ENCODE assay signal across 7 cellular contexts in genomic region chr15:44066211-44066827, GRCh38.
DNase-seq lines count a peak whose midpoint lies in the region; ATAC-seq, FAIRE-seq and TF ChIP-seq lines count a peak whose summit lies in the region.

No MANE protein-coding gene starts in this region.

- peaks cover 5% of the 10 kb centered on the region for H3K4me1 Mint-ChIP-seq in astrocyte (ENCODE audit: low read depth, unreplicated experiment)

- H3K27me3 ChIP-seq in astrocyte (ENCODE audit: insufficient read depth, low read length) (no peaks in the 10 kb centered on the region), iPS DF 6.9 (ENCODE audit: control insufficient read depth, insufficient read depth, low read length) (no peaks in the 10 kb centered on the region)

- peak overlapping the region; percentile 9 for H3K27ac Mint-ChIP-seq in astrocyte (ENCODE audit: unreplicated experiment)

- H3K9me3 ChIP-seq in astrocyte (ENCODE audit: insufficient read depth, low read depth, low read length) (no peaks in the 10 kb centered on the region), iPS DF 6.9 (ENCODE audit: control insufficient read depth, insufficient read depth, low read length) (no peaks in the 10 kb centered on the region)

- peaks cover 4% of the 10 kb centered on the region for H3K36me3 Mint-ChIP-seq in astrocyte (ENCODE audit: low read depth, unreplicated experiment)

- H3K4me1 ChIP-seq in astrocyte (ENCODE audit: insufficient read depth, low read length) (no peaks in the 10 kb centered on the region), iPS DF 6.9 (ENCODE audit: control insufficient read depth, insufficient read depth, low read length) (no peaks in the 10 kb centered on the region)

- peaks cover 71% of the 10 kb centered on the region for H3K79me2 ChIP-seq in astrocyte (ENCODE audit: insufficient read depth, low read length)

- H3K36me3 ChIP-seq in astrocyte (ENCODE audit: insufficient read depth, low read length) (no peaks in the 10 kb centered on the region), iPS DF 6.9 (ENCODE audit: control insufficient read depth, insufficient read depth, low read length) (no peaks in the 10 kb centered on the region)

- TF ChIP-seq CTCF in GM10266 (IDR thresholded peaks at IDR 0.05; ENCODE audit: control insufficient read depth, insufficient read depth, low read depth, missing control alignments) (peak; percentile 75), astrocyte (IDR thresholded peaks at IDR 0.05; ENCODE audit: insufficient read depth, low read depth, low read length) (peak; percentile 65)

- no peak overlapping the region for H2AFZ ChIP-seq in astrocyte (ENCODE audit: low read depth, low read length)

- no peaks in the 10 kb centered on the region for H3K9me3 Mint-ChIP-seq in astrocyte (ENCODE audit: unreplicated experiment)

- WGBS in iPS DF 6.9 (ENCODE audit: insufficient coverage, insufficient read length): no CpG with 5 or more reads among the region's 8 CpGs

- H3K4me3 Mint-ChIP-seq in astrocyte (ENCODE audit: unreplicated experiment): no peak overlapping the region

- H4K20me1 ChIP-seq in astrocyte (ENCODE audit: insufficient read depth, low read length): peaks cover 17% of the 10 kb centered on the region

- H3K9ac ChIP-seq in astrocyte (ENCODE audit: low read length): no peak overlapping the region

- no peaks in the 10 kb centered on the region for H3K27me3 Mint-ChIP-seq in astrocyte (ENCODE audit: low read depth, unreplicated experiment)

- no peak overlapping the region for H3K4me3 ChIP-seq in astrocyte (ENCODE audit: insufficient read depth, low read depth, low read length)
- H3K4me3 ChIP-seq in iPS DF 6.9 (ENCODE audit: low read length): no peak overlapping the region

- peak; percentile 44 for DNase-seq in GM10266 (ENCODE audit: extremely low spot score)
- DNase-seq in NCI-H1436 (lab: John Stamatoyannopoulos, UW): peak; percentile 79
- peak in 3 of 5 experiments; percentile 23 to 63 (median 32) for DNase-seq in T-helper 2 cell
- no peak for DNase-seq in astrocyte (ENCODE audit: low read depth)
- peak; percentile 54 for DNase-seq in iPS DF 6.9 (ENCODE audit: low read depth, low spot score)
- peak; percentile 1 to 51 for DNase-seq in stimulated activated CD4-positive, alpha-beta T cell treated with anti-CD3 and anti-CD28 coated beads, Interleukin-1b, Interleukin-23, amount 100 ng/mL, for 4 hours (ENCODE audit: low read depth in 2 of 2)

- no peak for FAIRE-seq in astrocyte (lab: Jason Lieb, UNC)

- H3K27ac ChIP-seq in astrocyte (ENCODE audit: low read depth, low read length) (no peak overlapping the region), iPS DF 6.9 (ENCODE audit: low read length) (no peak overlapping the region)

- no peak for ATAC-seq in HG02623 (IDR thresholded peaks at IDR 0.05; ENCODE audit: unreplicated experiment)

- no peak overlapping the region for H3K4me2 ChIP-seq in astrocyte (ENCODE audit: low read length)
